ENCODE assay signal across 17 cellular contexts in genomic region chr11:9563196-9563730, GRCh38.
"Had no signal": no experiment of that assay in that cellular context is flagged by ENCODE, and none has a peak within 500 bp of the region (broad histone marks: within the 10 kb centered on the region; RNA-seq: fewer than 3 reads in every experiment).

No MANE protein-coding gene starts in this region.

- H3K4me3 ChIP-seq: esophagus squamous epithelium, tibial nerve, vagina had no signal

- H3K27me3 ChIP-seq: esophagus squamous epithelium, tibial nerve, vagina had no signal

- H3K36me3 ChIP-seq: esophagus squamous epithelium, tibial nerve, vagina had no signal

- H3K4me1 Mint-ChIP-seq: immature natural killer cell, natural killer cell had no signal

- DNase-seq: activated CD8-positive, alpha-beta memory T cell treated with anti-CD3 and anti-CD28 coated beads for 24 hours; activated gamma-delta T cell treated with Interleukin-2 at 50 U/mL for 16 hours; effector memory CD8-positive, alpha-beta T cell; esophagus squamous epithelium; immature natural killer cell; kidney glomerular epithelial cell; natural killer cell; posterior cingulate gyrus; stimulated activated CD4-positive, alpha-beta T cell treated with anti-CD3 and anti-CD28 coated beads, Interleukin-2, amount 100 ng/mL, for 24 hours; stimulated activated naive CD8-positive, alpha-beta T cell treated with anti-CD3 and anti-CD28 coated beads, Interleukin-15, Interleukin-2, amounts not matched to agents 100 U/mL and 50 U/mL, for 24 hours; substantia nigra; T-cell; T1000 had no signal

- H3K27ac ChIP-seq: esophagus squamous epithelium, tibial nerve, vagina had no signal

- H3K9me3 ChIP-seq: vagina had no signal

- H3K4me3 Mint-ChIP-seq: effector memory CD8-positive, alpha-beta T cell; immature natural killer cell; natural killer cell; T-cell had no signal

- ATAC-seq: activated CD4-positive, CD25-positive, alpha-beta regulatory T cell treated with anti-CD3 and anti-CD28 coated beads, Interleukin-2, amount 50 U/mL, for 24 hours; activated naive CD4-positive, alpha-beta T cell treated with anti-CD3 and anti-CD28 coated beads, Interleukin-2, amount 50 U/mL, for 72 hours; effector memory CD8-positive, alpha-beta T cell; natural killer cell; stimulated activated naive CD8-positive, alpha-beta T cell treated with anti-CD3 and anti-CD28 coated beads, Interleukin-15, Interleukin-2, amounts not matched to agents 100 U/mL and 50 U/mL, for 24 hours; T-cell had no signal

- H3K27ac Mint-ChIP-seq: effector memory CD8-positive, alpha-beta T cell; immature natural killer cell; natural killer cell; T-cell had no signal

- H3K27me3 Mint-ChIP-seq: effector memory CD8-positive, alpha-beta T cell; T-cell had no signal
